ENCODE assay signal across 15 cellular contexts in genomic region chr22:27682438-27682837, GRCh38.
DNase-seq lines count a peak whose midpoint lies in the region; ATAC-seq and TF ChIP-seq lines count a peak whose summit lies in the region.
"Had no signal": no experiment of that assay in that cellular context is flagged by ENCODE, and none has a peak within 500 bp of the region (broad histone marks: within the 10 kb centered on the region; RNA-seq: fewer than 3 reads in every experiment).

No MANE protein-coding gene starts in this region.

- POLR2A ChIA-PET in AG04450 (lab: Yijun Ruan, JAX) = no interaction called here
- POLR2A ChIA-PET in GM10248 (lab: Yijun Ruan, JAX) = no interaction called here

- H3K4me3 ChIP-seq in AG04450 (ENCODE audit: low read depth, low read length) (no peak overlapping the region), astrocyte of the cerebellum (ENCODE audit: low read depth, low read length) (no peak overlapping the region)
- H3K4me3 ChIP-seq: esophagus muscularis mucosa had no signal

- H3K4me1 Mint-ChIP-seq in HFFc6 (ENCODE audit: low read depth) = peaks cover 13% of the 10 kb centered on the region
- H3K4me1 Mint-ChIP-seq in activated CD8-positive, alpha-beta memory T cell treated with anti-CD3 and anti-CD28 coated beads, Interleukin-2, amount 10 ng/mL, durations not matched to agents 7 days and 5 days = no peaks in the 10 kb centered on the region
- H3K4me1 Mint-ChIP-seq: activated CD4-positive, alpha-beta memory T cell treated with anti-CD3 and anti-CD28 coated beads, Interleukin-2, amount 10 ng/mL, durations not matched to agents 7 days and 5 days; IgD-negative memory B cell; T-cell had no signal

- no peak overlapping the region for H3K4me3 Mint-ChIP-seq in HFFc6
- no peak overlapping the region for H3K4me3 Mint-ChIP-seq in activated CD8-positive, alpha-beta memory T cell treated with anti-CD3 and anti-CD28 coated beads, Interleukin-2, amount 10 ng/mL, durations not matched to agents 7 days and 5 days
- H3K4me3 Mint-ChIP-seq: activated CD4-positive, alpha-beta memory T cell treated with anti-CD3 and anti-CD28 coated beads, Interleukin-2, amount 10 ng/mL, durations not matched to agents 7 days and 5 days; IgD-negative memory B cell; T-cell had no signal

- H3K9me3 ChIP-seq in AG04450 (ENCODE audit: control insufficient read depth, insufficient read depth, low read length) = no peaks in the 10 kb centered on the region; the same call in 1 of the 2 replicates
- H3K9me3 ChIP-seq: esophagus muscularis mucosa had no signal

- H3K36me3 Mint-ChIP-seq in HFFc6 (ENCODE audit: low read depth) = no peaks in the 10 kb centered on the region
- H3K36me3 Mint-ChIP-seq in activated CD8-positive, alpha-beta memory T cell treated with anti-CD3 and anti-CD28 coated beads, Interleukin-2, amount 10 ng/mL, durations not matched to agents 7 days and 5 days = no peaks in the 10 kb centered on the region
- H3K36me3 Mint-ChIP-seq: T-cell had no signal

- in situ Hi-C loops in astrocyte of the cerebellum (cut with HindIII; ENCODE audit: low sequenced_read_pairs) = no loop called here

- no peak overlapping the region for H3K27ac Mint-ChIP-seq in HFFc6
- H3K27ac Mint-ChIP-seq in activated CD8-positive, alpha-beta memory T cell treated with anti-CD3 and anti-CD28 coated beads, Interleukin-2, amount 10 ng/mL, durations not matched to agents 7 days and 5 days = no peak overlapping the region
- H3K27ac Mint-ChIP-seq: activated CD4-positive, alpha-beta memory T cell treated with anti-CD3 and anti-CD28 coated beads, Interleukin-2, amount 10 ng/mL, durations not matched to agents 7 days and 5 days; T-cell had no signal

- peaks cover 20% of the 10 kb centered on the region for H3K27me3 ChIP-seq in AG04450 (ENCODE audit: control insufficient read depth, insufficient read depth, low read length)
- H3K27me3 ChIP-seq: esophagus muscularis mucosa had no signal

- DNase-seq in AG04450 (ENCODE audit: low read depth, low spot score) (no peak), HFFc6 (no peak), astrocyte of the cerebellum (ENCODE audit: low read depth) (no peak), iPS-NIHi11 (ENCODE audit: low spot score) (peak; percentile 80), SKM-1 (lab: John Stamatoyannopoulos, UW; ENCODE audit: unreplicated experiment) (no peak), DMS79 treated with DMSO at 0.1 percent for 48 hours (lab: John Stamatoyannopoulos, UW) (no peak), GM10248 (ENCODE audit: extremely low spot score) (no peak)
- no peak for DNase-seq in activated CD8-positive, alpha-beta memory T cell treated with anti-CD3 and anti-CD28 coated beads, Interleukin-2, amount 10 ng/mL, durations not matched to agents 7 days and 5 days
- DNase-seq: activated CD4-positive, alpha-beta memory T cell treated with anti-CD3 and anti-CD28 coated beads, Interleukin-2, amount 10 ng/mL, durations not matched to agents 7 days and 5 days; activated naive CD4-positive, alpha-beta T cell; caudate nucleus; NCI-H2029; T-cell had no signal

- TF ChIP-seq CTCF in AG04450 (IDR thresholded peaks at IDR 0.05; ENCODE audit: low read depth, low read length) (peak; percentile 21), HFFc6 (IDR thresholded peaks at IDR 0.05) (peak; percentile 62), astrocyte of the cerebellum (IDR thresholded peaks at IDR 0.05; ENCODE audit: low read depth, low read length, missing control alignments) (peak; percentile 35), GM10248 (IDR thresholded peaks at IDR 0.05; ENCODE audit: control extremely low read depth, extremely low read depth, low read depth, missing control alignments) (no peak)

- CTCF ChIA-PET in AG04450 (lab: Charles Lee) = interaction anchor here (1.0 kb wide), 1 partner anchor 8 kb away, joined by 3 read pairs; no protein-coding TSS in a partner anchor
- CTCF ChIA-PET in activated CD8-positive, alpha-beta memory T cell treated with anti-CD3 and anti-CD28 coated beads, Interleukin-2, amount 10 ng/mL, durations not matched to agents 7 days and 5 days (lab: Charles Lee) = no interaction called here
- CTCF ChIA-PET in GM10248 (lab: Yijun Ruan, JAX) = no interaction called here

- H3K27ac ChIP-seq in AG04450 (ENCODE audit: low read depth, low read length) = no peak overlapping the region
- H3K27ac ChIP-seq: esophagus muscularis mucosa had no signal

- H3K27me3 Mint-ChIP-seq in HFFc6 (ENCODE audit: insufficient read depth) = peaks cover 28% of the 10 kb centered on the region
- H3K27me3 Mint-ChIP-seq in activated CD8-positive, alpha-beta memory T cell treated with anti-CD3 and anti-CD28 coated beads, Interleukin-2, amount 10 ng/mL, durations not matched to agents 7 days and 5 days = no peaks in the 10 kb centered on the region
- H3K27me3 Mint-ChIP-seq: activated CD4-positive, alpha-beta memory T cell treated with anti-CD3 and anti-CD28 coated beads, Interleukin-2, amount 10 ng/mL, durations not matched to agents 7 days and 5 days had no signal

- ATAC-seq in activated CD8-positive, alpha-beta memory T cell treated with anti-CD3 and anti-CD28 coated beads, Interleukin-2, amount 10 ng/mL, durations not matched to agents 7 days and 5 days = no peak
- ATAC-seq: T-cell had no signal

- no peaks in the 10 kb centered on the region for H3K9me3 Mint-ChIP-seq in HFFc6
- no peaks in the 10 kb centered on the region for H3K9me3 Mint-ChIP-seq in activated CD8-positive, alpha-beta memory T cell treated with anti-CD3 and anti-CD28 coated beads, Interleukin-2, amount 10 ng/mL, durations not matched to agents 7 days and 5 days (ENCODE audit: low read depth)
- H3K9me3 Mint-ChIP-seq: activated CD4-positive, alpha-beta memory T cell treated with anti-CD3 and anti-CD28 coated beads, Interleukin-2, amount 10 ng/mL, durations not matched to agents 7 days and 5 days; T-cell had no signal
